Comparison of ENCODE assay signal across 8 cellular contexts in the genomic region with DNA sequence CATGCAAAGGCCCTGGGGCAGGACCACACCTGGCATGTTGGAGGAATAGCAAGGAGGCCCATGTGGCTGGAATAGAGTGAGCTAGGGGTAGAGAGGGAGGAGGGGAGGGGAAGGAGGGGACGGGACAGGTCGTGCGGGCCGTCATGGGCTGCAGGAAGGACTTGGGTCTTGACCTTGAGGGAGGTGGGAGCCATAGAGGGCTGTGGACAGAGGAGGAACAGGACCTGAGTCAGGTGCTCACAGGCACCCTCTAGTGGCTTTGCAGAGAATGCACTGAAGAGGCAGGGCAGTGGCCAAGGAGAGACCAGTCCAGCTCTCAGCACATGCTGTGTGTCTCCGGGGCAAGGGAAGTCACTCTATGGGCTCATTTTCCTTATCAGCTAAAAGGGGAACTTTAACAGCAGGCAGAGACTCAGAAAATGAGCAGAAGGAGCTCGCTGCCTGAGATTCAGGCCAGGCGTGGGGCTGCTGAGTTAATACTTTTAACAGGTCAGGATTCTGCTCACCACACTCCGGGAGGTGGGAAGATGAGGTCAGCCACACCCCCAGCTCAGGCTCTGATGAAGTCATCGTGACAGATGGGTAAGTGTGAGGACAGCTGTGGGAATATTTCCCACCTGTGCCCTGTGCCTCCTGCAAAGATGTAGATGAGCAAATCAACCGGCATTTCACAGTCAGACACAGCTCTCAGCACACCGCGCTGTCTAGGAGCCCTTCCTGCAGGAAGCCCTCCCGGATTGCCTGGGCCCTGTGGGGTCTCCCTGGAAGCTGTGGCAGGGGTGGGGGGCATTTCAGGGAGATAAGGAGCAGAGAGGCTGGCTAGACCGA. TPM values are rescaled to one million over a fixed set of nuclear protein-coding genes. Genes with fewer than 3 reads are reported as not detected.
DNase-seq lines count a peak whose midpoint lies in the region; ATAC-seq, FAIRE-seq and TF ChIP-seq lines count a peak whose summit lies in the region.

No MANE protein-coding gene starts in this region.

- CTCF ChIA-PET in AG04450 (lab: Charles Lee), result interaction anchor here (0.6 to 2.8 kb wide), 17 partner anchors 9 to 159 kb away, joined by 3 to 20 read pairs (median 5); a partner anchor contains a TSS

- H3K4me1 Mint-ChIP-seq in endodermal cell, result peaks cover 4% of the 10 kb centered on the region
- no peaks in the 10 kb centered on the region for H3K4me1 Mint-ChIP-seq in mesothelial cell of epicardium

- H3K4me3 Mint-ChIP-seq in endodermal cell, result no peak overlapping the region
- no peak overlapping the region for H3K4me3 Mint-ChIP-seq in mesothelial cell of epicardium

- TF ChIP-seq CTCF in AG04450 (IDR thresholded peaks at IDR 0.05; ENCODE audit: low read depth, low read length) (peak; percentile 87), endodermal cell (conservative IDR thresholded peaks at IDR 0.05) (peak; percentile 94), mesothelial cell of epicardium (IDR thresholded peaks at IDR 0.05; ENCODE audit: unreplicated experiment) (peak; percentile 50), thoracic aorta (IDR thresholded peaks at IDR 0.05) (peak; percentile 49)

- H3K36me3 ChIP-seq in endodermal cell (ENCODE audit: control insufficient read depth, insufficient read depth, low read length) (no peaks in the 10 kb centered on the region), thoracic aorta (no peaks in the 10 kb centered on the region)

- peak overlapping the region; percentile 83 for H3K27ac ChIP-seq in AG04450 (ENCODE audit: low read depth, low read length)
- no peak overlapping the region for H3K27ac ChIP-seq in endodermal cell (ENCODE audit: low read depth, low read length)
- no peak overlapping the region for H3K27ac ChIP-seq in thoracic aorta

- H3K27me3 Mint-ChIP-seq in endodermal cell (ENCODE audit: insufficient read depth), result peaks cover 23% of the 10 kb centered on the region
- peaks cover 3% of the 10 kb centered on the region for H3K27me3 Mint-ChIP-seq in mesothelial cell of epicardium (ENCODE audit: low read depth)

- TF ChIP-seq POLR2A in GM12892 (IDR thresholded peaks at IDR 0.05; ENCODE audit: low read depth, low read length), result no peak

- H3K27ac Mint-ChIP-seq in endodermal cell (peak overlapping the region; percentile 62), mesothelial cell of epicardium (no peak overlapping the region)

- ATAC-seq in thoracic aorta (ENCODE audit: insufficient number of reproducible peaks, low FRiP score, low read depth), result no peak

- POLR2A ChIA-PET in AG04450 (lab: Yijun Ruan, JAX), result interaction anchor here (0.5 to 0.9 kb wide), 4 partner anchors 9 to 420 kb away, joined by 3 to 4 read pairs (median 3); no protein-coding TSS in a partner anchor

- no peaks in the 10 kb centered on the region for H3K4me1 ChIP-seq in endodermal cell (ENCODE audit: control insufficient read depth, insufficient read depth, low read length)
- H3K4me1 ChIP-seq in thoracic aorta (ENCODE audit: control insufficient read depth in 1 of 2, low read depth in 2 of 2), result peaks cover 9 to 12% of the 10 kb centered on the region in 2 donors

- H3K4me3 ChIP-seq in AG04450 (ENCODE audit: low read depth, low read length) (no peak overlapping the region), endodermal cell (ENCODE audit: low read length) (no peak overlapping the region), thoracic aorta (no peak overlapping the region)

- peak; percentile 57 for DNase-seq in AG04450 (ENCODE audit: low read depth, low spot score)
- no peak for DNase-seq in GM12892 (ENCODE audit: insufficient read length)
- peak; percentile 89 for DNase-seq in NCI-H524 treated with DMSO at 0.1 percent for 48 hours (lab: John Stamatoyannopoulos, UW)
- peak; percentile 30 to 40 for DNase-seq in activated CD4-positive, alpha-beta T cell treated with anti-CD3 and anti-CD28 coated beads for 4 hours
- peak; percentile 91 for DNase-seq in endodermal cell
- DNase-seq in mesothelial cell of epicardium (ENCODE audit: low spot score in 2 of 2, unreplicated experiment in 2 of 2), result no peak
- DNase-seq in thoracic aorta (ENCODE audit: low spot score), result no peak
- DNase-seq in NCI-H128 (lab: John Stamatoyannopoulos, UW; ENCODE audit: unreplicated experiment), result no peak

- H3K36me3 Mint-ChIP-seq in endodermal cell (ENCODE audit: low read depth) (no peaks in the 10 kb centered on the region), mesothelial cell of epicardium (no peaks in the 10 kb centered on the region)

- H3K27me3 ChIP-seq in AG04450 (ENCODE audit: control insufficient read depth, insufficient read depth, low read length) (no peaks in the 10 kb centered on the region), endodermal cell (ENCODE audit: control insufficient read depth, insufficient read depth, low read length, poor library complexity, severe bottlenecking) (peaks cover 7% of the 10 kb centered on the region), thoracic aorta (replicated peaks; ENCODE audit: insufficient read depth) (no peaks in the 10 kb centered on the region)

- FAIRE-seq in GM12892 (lab: Jason Lieb, UNC), result peak; percentile 72

- H3K9me3 Mint-ChIP-seq in endodermal cell (peaks cover 1% of the 10 kb centered on the region), mesothelial cell of epicardium (no peaks in the 10 kb centered on the region)

- H3K9ac ChIP-seq in endodermal cell (ENCODE audit: extremely low read depth, low read length, poor library complexity, severe bottlenecking), result no peak overlapping the region

- H3K9me3 ChIP-seq in AG04450 (ENCODE audit: control insufficient read depth, insufficient read depth, low read length) (no peaks in the 10 kb centered on the region), endodermal cell (ENCODE audit: control insufficient read depth, low read length) (no peaks in the 10 kb centered on the region), thoracic aorta (no peaks in the 10 kb centered on the region)

- WGBS in endodermal cell (ENCODE audit: insufficient coverage in 1 of 2, insufficient read length in 1 of 2), 2 experiments, result 48 to 57% methylated on average over 4 to 14 of the region's 14 CpGs

RNA-seq across cellular contexts. Expression of a gene that starts 6.0 kb away (rescaled TPM):
- 4.1 and 4.7 TPM in 2 replicates for polyA plus RNA-seq in AG04450 (2011; rRNA removed)
- polyA minus RNA-seq in AG04450 (2011; rRNA and poly(A)+ RNA removed), result 3.9 and 4.0 TPM in 2 replicates
- 6.7 TPM for polyA plus RNA-seq in GM12892 (2012; ENCODE audit: missing spikeins)
- total RNA-seq in endodermal cell (10 to 100 TPM; 18.1 to 25.5 TPM), mesothelial cell of epicardium (7.4 to 8.2 TPM (median 7.7 TPM) in 3 replicates), thoracic aorta (1 to 10 TPM; 4.2 to 4.3 TPM)
- polyA plus RNA-seq in endodermal cell (2013, experiment 1 of 2), result 12.1 TPM
- polyA plus RNA-seq in endodermal cell (2013, experiment 2 of 2), result 12.3 TPM

RNA-seq across cellular contexts. Expression of a gene that starts 36.8 kb away (rescaled TPM):
- polyA plus RNA-seq in AG04450 (2011; rRNA removed), result 126 and 160 TPM in 2 replicates
- 45.1 and 52.5 TPM in 2 replicates for polyA minus RNA-seq in AG04450 (2011; rRNA and poly(A)+ RNA removed)
- 65.7 TPM for polyA plus RNA-seq in GM12892 (2012; ENCODE audit: missing spikeins)
- 10 to 100 TPM; 58.7 to 64.0 TPM for total RNA-seq in endodermal cell
- 93.0 TPM for polyA plus RNA-seq in endodermal cell (2013, experiment 1 of 2)
- 93.7 TPM for polyA plus RNA-seq in endodermal cell (2013, experiment 2 of 2)
- total RNA-seq in mesothelial cell of epicardium, result 50.8 to 53.1 TPM (median 51.2 TPM) in 3 replicates
- 10 to 100 TPM; 59.3 to 72.9 TPM for total RNA-seq in thoracic aorta

Comparison
In these comparisons a context has a peak if more than half of its experiments do, and no peak if none do; other contexts are left out.
1. DNase-seq: peak in AG04450 (single experiment), NCI-H524 treated with DMSO at 0.1 percent for 48 hours (single experiment), activated CD4-positive, alpha-beta T cell treated with anti-CD3 and anti-CD28 coated beads for 4 hours (2 of 2) and endodermal cell (single experiment); none in GM12892 (single experiment), mesothelial cell of epicardium (0 of 2), thoracic aorta (single experiment) and NCI-H128 (single experiment).
2. Peak in every context shown above with its lines, with median percentiles within 50 percentile points of each other: CTCF ChIP-seq.